Comparison of ENCODE assay signal across 9 cellular contexts in the genomic region with DNA sequence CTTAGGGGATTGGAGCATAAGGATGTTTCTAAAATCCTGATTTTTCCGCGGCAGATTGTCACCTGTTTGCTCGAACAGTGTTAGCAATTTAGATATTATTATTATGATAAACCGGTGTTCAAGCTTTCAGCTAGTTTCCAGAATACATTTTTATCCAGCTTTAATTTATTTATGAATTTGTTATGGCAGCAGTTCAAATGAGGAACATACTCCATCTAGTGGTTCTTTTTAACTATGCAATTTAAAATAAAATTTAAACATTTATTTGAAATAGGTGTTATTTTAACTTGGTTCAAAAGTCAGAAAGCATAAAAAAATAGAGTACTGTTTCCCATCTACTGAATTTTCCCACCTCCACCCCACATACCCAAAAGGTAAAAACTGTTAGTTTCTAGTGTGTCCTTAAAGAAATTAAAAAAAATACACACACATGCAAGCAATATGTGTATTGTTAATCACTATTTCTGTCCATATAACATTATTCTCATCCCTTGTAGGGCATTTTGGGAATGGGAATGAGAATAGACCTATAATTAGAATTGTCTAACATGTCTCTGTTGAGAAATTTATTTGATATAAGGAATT. TPM values are rescaled to one million over a fixed set of nuclear protein-coding genes. Genes with fewer than 3 reads are reported as not detected.
DNase-seq lines count a peak whose midpoint lies in the region; ATAC-seq and TF ChIP-seq lines count a peak whose summit lies in the region.
"Had no signal": no experiment of that assay in that cellular context is flagged by ENCODE, and none has a peak within 500 bp of the region (broad histone marks: within the 10 kb centered on the region; RNA-seq: fewer than 3 reads in every experiment).

No MANE protein-coding gene starts in this region.

- in situ Hi-C loops in G401 (cut with HindIII; ENCODE audit: low sequenced_read_pairs), result no loop called here
- in situ Hi-C loops in SK-MEL-5 (cut with HindIII; ENCODE audit: low pct_unique_long_range_greater_than_20kb, low sequenced_read_pairs), result no loop called here

- H3K27me3 Mint-ChIP-seq in activated T-helper 1 cell treated with anti-CD3 and anti-CD28 coated beads, Interleukin-12 subunit alpha, Interleukin-12 subunit beta, Interleukin-2, Interleukin-4 antibody, amounts not matched to agents 30 ng/mL and 10 ng/mL and 1 ng/mL, durations not matched to agents 14 hours and 24 hours and 36 hours (ENCODE audit: insufficient read depth), result peaks cover 43% of the 10 kb centered on the region
- H3K27me3 Mint-ChIP-seq in activated CD8-positive, alpha-beta memory T cell treated with anti-CD3 and anti-CD28 coated beads, Interleukin-2, amount 10 ng/mL, durations not matched to agents 7 days and 5 days, result peaks cover 41% of the 10 kb centered on the region

- H3K4me3 ChIP-seq in gastroesophageal sphincter, result no peak overlapping the region

- DNase-seq in G401 (ENCODE audit: low spot score), result peak; percentile 4
- peak; percentile 26 for DNase-seq in SK-MEL-5 (ENCODE audit: low read depth, low spot score)
- no peak for DNase-seq in NCI-H187 (lab: John Stamatoyannopoulos, UW)
- no peak for DNase-seq in activated T-helper 1 cell treated with anti-CD3 and anti-CD28 coated beads, Interleukin-12 subunit alpha, Interleukin-12 subunit beta, Interleukin-2, Interleukin-4 antibody, amounts not matched to agents 30 ng/mL and 10 ng/mL and 1 ng/mL, durations not matched to agents 14 hours and 24 hours and 36 hours (ENCODE audit: low spot score)
- no peak for DNase-seq in activated T-cell treated with anti-CD3 and anti-CD28 coated beads for 4 hours
- DNase-seq in activated CD8-positive, alpha-beta memory T cell treated with anti-CD3 and anti-CD28 coated beads, Interleukin-2, amount 10 ng/mL, durations not matched to agents 7 days and 5 days, result no peak

- H3K4me1 Mint-ChIP-seq in activated T-helper 1 cell treated with anti-CD3 and anti-CD28 coated beads, Interleukin-12 subunit alpha, Interleukin-12 subunit beta, Interleukin-2, Interleukin-4 antibody, amounts not matched to agents 30 ng/mL and 10 ng/mL and 1 ng/mL, durations not matched to agents 14 hours and 24 hours and 36 hours (ENCODE audit: low read depth), result no peaks in the 10 kb centered on the region
- H3K4me1 Mint-ChIP-seq in activated CD8-positive, alpha-beta memory T cell treated with anti-CD3 and anti-CD28 coated beads, Interleukin-2, amount 10 ng/mL, durations not matched to agents 7 days and 5 days, result peaks cover 3% of the 10 kb centered on the region

- H3K36me3 ChIP-seq in gastroesophageal sphincter, result no peaks in the 10 kb centered on the region

- H3K36me3 Mint-ChIP-seq in activated T-helper 1 cell treated with anti-CD3 and anti-CD28 coated beads, Interleukin-12 subunit alpha, Interleukin-12 subunit beta, Interleukin-2, Interleukin-4 antibody, amounts not matched to agents 30 ng/mL and 10 ng/mL and 1 ng/mL, durations not matched to agents 14 hours and 24 hours and 36 hours (ENCODE audit: low read depth), result no peaks in the 10 kb centered on the region
- no peaks in the 10 kb centered on the region for H3K36me3 Mint-ChIP-seq in activated CD8-positive, alpha-beta memory T cell treated with anti-CD3 and anti-CD28 coated beads, Interleukin-2, amount 10 ng/mL, durations not matched to agents 7 days and 5 days

- no peak overlapping the region for H3K27ac Mint-ChIP-seq in activated T-helper 1 cell treated with anti-CD3 and anti-CD28 coated beads, Interleukin-12 subunit alpha, Interleukin-12 subunit beta, Interleukin-2, Interleukin-4 antibody, amounts not matched to agents 30 ng/mL and 10 ng/mL and 1 ng/mL, durations not matched to agents 14 hours and 24 hours and 36 hours
- no peak overlapping the region for H3K27ac Mint-ChIP-seq in activated CD8-positive, alpha-beta memory T cell treated with anti-CD3 and anti-CD28 coated beads, Interleukin-2, amount 10 ng/mL, durations not matched to agents 7 days and 5 days

- intact Hi-C loops in activated T-helper 1 cell treated with anti-CD3 and anti-CD28 coated beads, Interleukin-12 subunit alpha, Interleukin-12 subunit beta, Interleukin-2, Interleukin-4 antibody, amounts not matched to agents 30 ng/mL and 10 ng/mL and 1 ng/mL, durations not matched to agents 14 hours and 24 hours and 36 hours (cut with micrococcal nuclease), result no loop called here

- peaks cover 6% of the 10 kb centered on the region for H3K9me3 Mint-ChIP-seq in activated T-helper 1 cell treated with anti-CD3 and anti-CD28 coated beads, Interleukin-12 subunit alpha, Interleukin-12 subunit beta, Interleukin-2, Interleukin-4 antibody, amounts not matched to agents 30 ng/mL and 10 ng/mL and 1 ng/mL, durations not matched to agents 14 hours and 24 hours and 36 hours
- peaks cover 5% of the 10 kb centered on the region for H3K9me3 Mint-ChIP-seq in activated CD8-positive, alpha-beta memory T cell treated with anti-CD3 and anti-CD28 coated beads, Interleukin-2, amount 10 ng/mL, durations not matched to agents 7 days and 5 days (ENCODE audit: low read depth)

- H3K9me3 ChIP-seq in gastroesophageal sphincter, result peaks cover 0 to 21% (median 0%) of the 10 kb centered on the region in 3 donors

- no peak for ATAC-seq in gastroesophageal sphincter
- no peak for ATAC-seq in activated CD8-positive, alpha-beta memory T cell treated with anti-CD3 and anti-CD28 coated beads, Interleukin-2, amount 10 ng/mL, durations not matched to agents 7 days and 5 days

- WGBS in gastroesophageal sphincter (ENCODE audit: low coverage in 1 of 2), 2 donors, result 13 to 14% methylated on average over 4 of the region's 4 CpGs

- H3K27ac ChIP-seq in 22Rv1, result no peak overlapping the region
- H3K27ac ChIP-seq in gastroesophageal sphincter, result no peak overlapping the region

- TF ChIP-seq POLR2A in gastroesophageal sphincter (IDR thresholded peaks at IDR 0.05), result no peak

- TF ChIP-seq CTCF in 22Rv1 (IDR thresholded peaks at IDR 0.05) (peak; percentile 77), gastroesophageal sphincter (IDR thresholded peaks at IDR 0.05) (peak; percentile 37 to 69 (median 50))

- H3K4me3 Mint-ChIP-seq in activated T-helper 1 cell treated with anti-CD3 and anti-CD28 coated beads, Interleukin-12 subunit alpha, Interleukin-12 subunit beta, Interleukin-2, Interleukin-4 antibody, amounts not matched to agents 30 ng/mL and 10 ng/mL and 1 ng/mL, durations not matched to agents 14 hours and 24 hours and 36 hours, result no peak overlapping the region
- H3K4me3 Mint-ChIP-seq in activated CD8-positive, alpha-beta memory T cell treated with anti-CD3 and anti-CD28 coated beads, Interleukin-2, amount 10 ng/mL, durations not matched to agents 7 days and 5 days, result no peak overlapping the region

- TF ChIP-seq EP300 in gastroesophageal sphincter (IDR thresholded peaks at IDR 0.05), result no peak

- CTCF ChIA-PET in activated CD8-positive, alpha-beta memory T cell treated with anti-CD3 and anti-CD28 coated beads, Interleukin-2, amount 10 ng/mL, durations not matched to agents 7 days and 5 days (lab: Charles Lee), result interaction anchor here (0.8 to 2.1 kb wide), 14 partner anchors 10 to 103 kb away, joined by 3 to 14 read pairs (median 4); a partner anchor contains a TSS

- no peaks in the 10 kb centered on the region for H3K27me3 ChIP-seq in gastroesophageal sphincter

- H3K4me1 ChIP-seq in gastroesophageal sphincter, result peaks cover 0 to 4% (median 0%) of the 10 kb centered on the region in 3 donors

RNA-seq across cellular contexts. Expression of a gene that starts 23.2 kb away (rescaled TPM):
- not detected in 2 replicates for total RNA-seq in G401 (2014; rRNA removed; shearing (Covaris generic))
- not detected in 2 replicates for total RNA-seq in SK-MEL-5 (2014; rRNA removed; shearing (Covaris generic))
- polyA plus RNA-seq in SK-MEL-5 (2015; cell fraction: cytosol; rRNA removed), result not detected in 2 replicates
- polyA plus RNA-seq in SK-MEL-5 (2015; cell fraction: nucleus; rRNA removed), result not detected in 2 replicates
- total RNA-seq in gastroesophageal sphincter, result not detected
- total RNA-seq in activated T-helper 1 cell treated with anti-CD3 and anti-CD28 coated beads, Interleukin-12 subunit alpha, Interleukin-12 subunit beta, Interleukin-2, Interleukin-4 antibody, amounts not matched to agents 30 ng/mL and 10 ng/mL and 1 ng/mL, durations not matched to agents 14 hours and 24 hours and 36 hours, result 0.83 and 1.1 TPM in 2 replicates
- total RNA-seq in activated CD8-positive, alpha-beta memory T cell treated with anti-CD3 and anti-CD28 coated beads, Interleukin-2, amount 10 ng/mL, durations not matched to agents 7 days and 5 days, result under 1 TPM; 0.20 to 0.96 TPM
- total RNA-seq: glomerular endothelial cell had no signal

Comparison
In these comparisons a context has a peak if more than half of its experiments do, and no peak if none do; other contexts are left out.
1. DNase-seq: peak in G401 (single experiment) and SK-MEL-5 (single experiment); none in NCI-H187 (0 of 2), activated T-helper 1 cell treated with anti-CD3 and anti-CD28 coated beads, Interleukin-12 subunit alpha, Interleukin-12 subunit beta, Interleukin-2, Interleukin-4 antibody, amounts not matched to agents 30 ng/mL and 10 ng/mL and 1 ng/mL, durations not matched to agents 14 hours and 24 hours and 36 hours (single experiment), activated T-cell treated with anti-CD3 and anti-CD28 coated beads for 4 hours (single experiment) and activated CD8-positive, alpha-beta memory T cell treated with anti-CD3 and anti-CD28 coated beads, Interleukin-2, amount 10 ng/mL, durations not matched to agents 7 days and 5 days (single experiment).